In the genomic region with DNA sequence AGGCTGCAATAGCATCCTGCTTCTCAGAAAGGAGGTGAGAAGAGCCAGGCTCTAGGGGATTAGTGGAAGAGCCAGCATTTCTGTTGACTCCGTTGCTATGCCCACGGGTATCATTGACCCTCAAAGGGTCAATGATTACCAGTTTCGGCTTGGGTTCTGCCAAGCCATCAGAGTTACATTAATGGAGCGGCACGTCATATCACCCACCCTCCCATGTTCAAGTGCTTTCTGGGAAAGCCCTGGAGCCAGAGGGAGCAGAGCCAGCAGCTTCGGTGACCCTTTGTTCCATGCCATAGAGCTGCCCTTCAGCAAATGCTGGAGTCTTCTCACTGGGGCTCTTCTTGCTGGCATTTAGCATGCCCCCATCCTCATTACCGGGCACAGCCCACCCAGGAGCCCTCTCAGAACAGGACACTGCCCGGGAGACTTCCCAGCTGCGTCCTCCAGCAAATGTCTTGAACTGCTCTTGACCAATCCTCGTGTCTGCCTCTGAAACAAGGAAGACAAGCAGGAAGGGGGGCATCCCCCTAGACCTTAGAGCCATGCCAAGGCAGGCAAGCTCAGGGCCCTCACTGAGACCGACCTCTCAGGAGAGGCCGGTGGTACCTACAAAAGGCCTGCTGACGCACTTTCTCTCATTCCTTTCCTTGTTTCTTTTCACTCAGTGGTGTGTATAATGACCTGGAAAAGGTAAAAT, we compare ENCODE assay signal across 20 cellular contexts. TPM values are rescaled to one million over a fixed set of nuclear protein-coding genes. Genes with fewer than 3 reads are reported as not detected.
DNase-seq lines count a peak whose midpoint lies in the region; ATAC-seq and TF ChIP-seq lines count a peak whose summit lies in the region.
"Had no signal": no experiment of that assay in that cellular context is flagged by ENCODE, and none has a peak within 500 bp of the region (broad histone marks: within the 10 kb centered on the region; RNA-seq: fewer than 3 reads in every experiment).

No MANE protein-coding gene starts in this region.

- H3K27me3 Mint-ChIP-seq in endothelial cell (ENCODE audit: unreplicated experiment) = peaks cover 3% of the 10 kb centered on the region

- no peak overlapping the region for H3K4me3 Mint-ChIP-seq in endothelial cell (ENCODE audit: unreplicated experiment)

- ATAC-seq in heart left ventricle = peak; percentile 79 to 91 (median 87)
- ATAC-seq in left lobe of liver = peak; percentile 71
- peak; percentile 42 for ATAC-seq in upper lobe of right lung
- ATAC-seq: GM12878, K562 had no signal

- WGBS in heart left ventricle, 4 donors = 67 to 84% (median 70%) methylated on average over 13 of the region's 13 CpGs

- H3K36me3 Mint-ChIP-seq in endothelial cell (ENCODE audit: low read depth, unreplicated experiment) = no peaks in the 10 kb centered on the region

- H3K27me3 ChIP-seq in heart left ventricle (no peaks in the 10 kb centered on the region), upper lobe of right lung (no peaks in the 10 kb centered on the region)

- intact Hi-C loops in heart left ventricle (cut with DNase I) = loop anchor here in 2 of 10 donors (10.0 kb wide), 1 partner anchor 818 kb away; no protein-coding TSS in a partner anchor
- intact Hi-C loops in upper lobe of right lung (cut with DNase I) = no loop called here

- peak overlapping the region in 7 of 12 donors; percentile 19 to 65 (median 46) for H3K27ac ChIP-seq in heart left ventricle
- no peak overlapping the region for H3K27ac ChIP-seq in upper lobe of right lung
- H3K27ac ChIP-seq: GM23248, HL-60, PC-9, SK-N-MC had no signal

- TF ChIP-seq CTCF in heart left ventricle (IDR thresholded peaks at IDR 0.05) = no peak
- no peak for TF ChIP-seq CTCF in upper lobe of right lung (IDR thresholded peaks at IDR 0.05)
- no peak for TF ChIP-seq CTCF in endothelial cell (IDR thresholded peaks at IDR 0.05; ENCODE audit: unreplicated experiment)

- peak; percentile 23 for DNase-seq in activated CD8-positive, alpha-beta memory T cell treated with anti-CD3 and anti-CD28 coated beads, Interleukin-2, amount 50 U/mL, for 48 hours
- no peak for DNase-seq in activated CD8-positive, alpha-beta memory T cell treated with anti-CD3 and anti-CD28 coated beads for 24 hours
- DNase-seq in heart left ventricle (peak in 4 of 5 donors; percentile 33 to 69 (median 53)), left lobe of liver (ENCODE audit: low spot score) (no peak), upper lobe of right lung (no peak), hippocampal formation (lab: John Stamatoyannopoulos, UW) (no peak), NOMO-1 treated with dmso at 0.1 percent for 144 hours (lab: John Stamatoyannopoulos, UW; ENCODE audit: unreplicated experiment) (no peak), endothelial cell (ENCODE audit: low spot score) (no peak)
- DNase-seq: C1 segment of cervical spinal cord, GM23248, NCI-H146, NCI-H2081 treated with DMSO at 0.1 percent for 48 hours, NCI-H524, PC-9 had no signal

- peaks cover 19% of the 10 kb centered on the region for H3K4me1 Mint-ChIP-seq in endothelial cell (ENCODE audit: unreplicated experiment)

- H3K4me3 ChIP-seq in heart left ventricle (no peak overlapping the region), upper lobe of right lung (no peak overlapping the region)
- H3K4me3 ChIP-seq: GM12878, GM23248, K562, PC-9, SK-N-MC had no signal

- H3K9me3 ChIP-seq in heart left ventricle (no peaks in the 10 kb centered on the region), upper lobe of right lung (no peaks in the 10 kb centered on the region)

- H3K27ac Mint-ChIP-seq in endothelial cell (ENCODE audit: unreplicated experiment) = no peak overlapping the region

- H3K9me3 Mint-ChIP-seq in endothelial cell (ENCODE audit: unreplicated experiment) = no peaks in the 10 kb centered on the region

- no peaks in the 10 kb centered on the region for H3K36me3 ChIP-seq in heart left ventricle
- no peaks in the 10 kb centered on the region for H3K36me3 ChIP-seq in upper lobe of right lung

- TF ChIP-seq POLR2A in heart left ventricle (IDR thresholded peaks at IDR 0.05) = no peak

- H3K4me1 ChIP-seq in heart left ventricle = peaks cover 0 to 18% (median 0%) of the 10 kb centered on the region in 12 donors
- no peaks in the 10 kb centered on the region for H3K4me1 ChIP-seq in upper lobe of right lung

RNA-seq across cellular contexts. Expression of a gene that starts 14.6 kb away (rescaled TPM):
- total RNA-seq in heart left ventricle = under 1 TPM in 4 of 9 donors, not detected in 5; 0.16 to 0.50 (median 0.31) TPM
- under 1 TPM in 1 of 2 donors, not detected in 1; 0.08 TPM for polyA plus RNA-seq in heart left ventricle
- total RNA-seq in left lobe of liver = not detected
- total RNA-seq in upper lobe of right lung = 0.23 TPM
- not detected for total RNA-seq in endothelial cell (ENCODE audit: unreplicated experiment)
- total RNA-seq: A172, G401, GM12878, GM23248, K562, PC-9 had no signal
- polyA plus RNA-seq: GM12878, GM23248, K562 had no signal

RNA-seq across cellular contexts. Expression of a gene that starts 38.7 kb away (rescaled TPM):
- total RNA-seq in heart left ventricle (10 to 100 TPM in 2 of 9 donors, 1 to 10 TPM in 7; 3.3 to 29.4 (median 7.2) TPM), left lobe of liver (0.13 TPM), upper lobe of right lung (8.5 TPM), endothelial cell (ENCODE audit: unreplicated experiment) (0.05 TPM)
- 1 to 10 TPM; 1.4 to 3.0 TPM for polyA plus RNA-seq in heart left ventricle
- total RNA-seq: G401, GM12878 had no signal
- polyA plus RNA-seq: GM23248, K562 had no signal

Comparison
In these comparisons a context has a peak if more than half of its experiments do, and no peak if none do; other contexts are left out.
1. DNase-seq: peak in activated CD8-positive, alpha-beta memory T cell treated with anti-CD3 and anti-CD28 coated beads, Interleukin-2, amount 50 U/mL, for 48 hours (single experiment) and heart left ventricle (4 of 5); none in activated CD8-positive, alpha-beta memory T cell treated with anti-CD3 and anti-CD28 coated beads for 24 hours (single experiment), left lobe of liver (single experiment), upper lobe of right lung (single experiment), hippocampal formation (0 of 2), NOMO-1 treated with dmso at 0.1 percent for 144 hours (single experiment) and endothelial cell (single experiment).
2. Peak in every context shown above with its lines, with median percentiles within 50 percentile points of each other: ATAC-seq.